ENCODE assay signal across 31 cellular contexts in the genomic region with DNA sequence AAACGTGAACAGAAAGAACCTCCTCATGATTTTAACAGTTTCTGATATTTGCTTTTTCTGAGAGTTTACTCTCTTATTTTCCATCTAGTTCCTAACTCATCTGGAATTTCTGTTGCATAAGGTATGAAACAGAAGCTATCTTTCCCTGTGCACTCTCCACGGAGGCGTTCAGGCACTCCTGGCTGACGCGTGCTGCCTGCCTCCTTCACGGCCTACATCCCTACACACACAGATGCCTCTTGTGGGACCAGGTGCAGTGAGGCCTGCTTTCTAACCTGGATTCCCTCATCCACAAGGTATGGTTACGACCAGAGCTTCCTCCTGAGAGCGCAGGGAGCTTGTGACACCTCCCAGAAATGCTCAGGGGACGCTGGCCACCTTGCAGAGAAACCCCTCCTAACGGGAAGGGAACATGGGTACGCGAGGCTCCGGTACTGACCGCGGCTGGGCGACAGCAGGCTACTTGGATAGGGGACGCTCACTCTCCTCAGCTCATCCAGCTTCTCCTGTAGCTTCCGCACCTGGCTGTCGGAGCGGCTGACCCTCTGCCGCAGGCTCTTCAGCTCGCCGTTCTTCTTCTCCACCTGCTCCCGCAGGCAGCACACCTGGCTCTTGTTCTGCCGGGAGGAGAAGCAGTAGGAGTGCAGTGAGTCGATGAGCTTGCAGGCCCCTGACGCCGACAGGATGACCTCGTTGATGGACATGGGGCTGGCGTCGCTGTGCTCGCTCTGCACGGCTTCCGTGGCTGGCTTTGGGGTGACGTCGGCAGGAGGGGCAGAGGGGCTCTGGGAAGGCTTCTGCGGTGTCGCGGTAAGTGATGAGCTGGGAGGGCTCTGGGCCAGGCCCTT.
"Had no signal": no experiment of that assay in that cellular context is flagged by ENCODE, and none has a peak within 500 bp of the region (broad histone marks: within the 10 kb centered on the region; RNA-seq: fewer than 3 reads in every experiment).

No MANE protein-coding gene starts in this region.

- H3K27ac Mint-ChIP-seq: activated CD4-positive, alpha-beta memory T cell treated with anti-CD3 and anti-CD28 coated beads for 36 hours; activated CD4-positive, alpha-beta T cell treated with anti-CD3 and anti-CD28 coated beads, Interleukin-2, amount 10 ng/mL, durations not matched to agents 24 days and 14 days; activated naive CD4-positive, alpha-beta T cell treated with anti-CD3 and anti-CD28 coated beads for 36 hours; activated naive CD8-positive, alpha-beta T cell treated with anti-CD3 and anti-CD28 coated beads for 36 hours; activated T-helper 1 cell treated with anti-CD3 and anti-CD28 coated beads, Interleukin-12 subunit alpha, Interleukin-12 subunit beta, Interleukin-2, Interleukin-4 antibody, amounts not matched to agents 30 ng/mL and 10 ng/mL and 1 ng/mL, durations not matched to agents 14 hours and 24 hours and 36 hours; brain; mesothelial cell of epicardium; naive thymus-derived CD4-positive, alpha-beta T cell had no signal

- ATAC-seq: activated CD4-positive, CD25-positive, alpha-beta regulatory T cell treated with anti-CD3 and anti-CD28 coated beads, Interleukin-2, amount 50 U/mL, for 24 hours; gastroesophageal sphincter; left colon; naive thymus-derived CD4-positive, alpha-beta T cell; psoas muscle had no signal

- H3K27me3 Mint-ChIP-seq: activated CD4-positive, alpha-beta memory T cell treated with anti-CD3 and anti-CD28 coated beads for 36 hours; activated CD4-positive, alpha-beta T cell treated with anti-CD3 and anti-CD28 coated beads, Interleukin-2, amount 10 ng/mL, durations not matched to agents 24 days and 14 days; activated naive CD8-positive, alpha-beta T cell treated with anti-CD3 and anti-CD28 coated beads for 36 hours; naive thymus-derived CD4-positive, alpha-beta T cell had no signal

- H3K27me3 ChIP-seq: adrenal gland, cardiac muscle cell, colonic mucosa, gastroesophageal sphincter, right atrium auricular region, spleen, tibial nerve had no signal

- H2AFZ ChIP-seq: parathyroid adenoma had no signal

- H3K4me1 ChIP-seq: colonic mucosa had no signal

- H3K27ac ChIP-seq: adrenal gland, cardiac muscle cell, colonic mucosa, gastroesophageal sphincter, parathyroid adenoma, psoas muscle, right atrium auricular region, spleen, tibial nerve, WERI-Rb-1 had no signal

- H3K4me3 Mint-ChIP-seq: activated CD4-positive, alpha-beta memory T cell treated with anti-CD3 and anti-CD28 coated beads for 36 hours; activated CD4-positive, alpha-beta T cell treated with anti-CD3 and anti-CD28 coated beads, Interleukin-2, amount 10 ng/mL, durations not matched to agents 24 days and 14 days; activated naive CD4-positive, alpha-beta T cell treated with anti-CD3 and anti-CD28 coated beads for 36 hours; activated naive CD8-positive, alpha-beta T cell treated with anti-CD3 and anti-CD28 coated beads for 36 hours; activated T-helper 1 cell treated with anti-CD3 and anti-CD28 coated beads, Interleukin-12 subunit alpha, Interleukin-12 subunit beta, Interleukin-2, Interleukin-4 antibody, amounts not matched to agents 30 ng/mL and 10 ng/mL and 1 ng/mL, durations not matched to agents 14 hours and 24 hours and 36 hours; brain; mesothelial cell of epicardium; naive thymus-derived CD4-positive, alpha-beta T cell had no signal

- H3K9ac ChIP-seq: parathyroid adenoma had no signal

- H3K9me3 Mint-ChIP-seq: activated CD4-positive, alpha-beta memory T cell treated with anti-CD3 and anti-CD28 coated beads for 36 hours; activated CD4-positive, alpha-beta T cell treated with anti-CD3 and anti-CD28 coated beads, Interleukin-2, amount 10 ng/mL, durations not matched to agents 24 days and 14 days; activated naive CD4-positive, alpha-beta T cell treated with anti-CD3 and anti-CD28 coated beads for 36 hours; activated naive CD8-positive, alpha-beta T cell treated with anti-CD3 and anti-CD28 coated beads for 36 hours; activated T-helper 1 cell treated with anti-CD3 and anti-CD28 coated beads, Interleukin-12 subunit alpha, Interleukin-12 subunit beta, Interleukin-2, Interleukin-4 antibody, amounts not matched to agents 30 ng/mL and 10 ng/mL and 1 ng/mL, durations not matched to agents 14 hours and 24 hours and 36 hours; mesothelial cell of epicardium; naive thymus-derived CD4-positive, alpha-beta T cell had no signal

- DNase-seq: activated CD4-positive, alpha-beta memory T cell treated with anti-CD3 and anti-CD28 coated beads for 36 hours; activated CD4-positive, alpha-beta T cell treated with anti-CD3 and anti-CD28 coated beads, Interleukin-2, amount 10 ng/mL, durations not matched to agents 24 days and 14 days; activated CD8-positive, alpha-beta memory T cell treated with anti-CD3 and anti-CD28 coated beads, Interleukin-2, amount 50 U/mL, for 4 hours; activated effector memory CD4-positive, alpha-beta T cell treated with anti-CD3 and anti-CD28 coated beads, Interleukin-2, amount 50 U/mL, for 16 hours; activated naive CD4-positive, alpha-beta T cell treated with anti-CD3 and anti-CD28 coated beads for 36 hours; activated naive CD8-positive, alpha-beta T cell treated with anti-CD3 and anti-CD28 coated beads for 36 hours; activated T-cell treated with anti-CD3 and anti-CD28 coated beads, Interleukin-2, amount 50 U/mL, for 1 hour; adrenal gland; cerebellar nuclear complex; colonic mucosa; effector CD8-positive, alpha-beta T cell; erythroblast; hippocampal formation; left colon; mammary epithelial cell; naive thymus-derived CD4-positive, alpha-beta T cell; occipital lobe; psoas muscle; spleen; stimulated activated naive CD4-positive, alpha-beta T cell; T1000; WERI-Rb-1 had no signal

- H3K9me3 ChIP-seq: adrenal gland, colonic mucosa, gastroesophageal sphincter, psoas muscle, right atrium auricular region, spleen, tibial nerve had no signal
